Comparison of ENCODE assay signal across 8 cellular contexts in the genomic region with DNA sequence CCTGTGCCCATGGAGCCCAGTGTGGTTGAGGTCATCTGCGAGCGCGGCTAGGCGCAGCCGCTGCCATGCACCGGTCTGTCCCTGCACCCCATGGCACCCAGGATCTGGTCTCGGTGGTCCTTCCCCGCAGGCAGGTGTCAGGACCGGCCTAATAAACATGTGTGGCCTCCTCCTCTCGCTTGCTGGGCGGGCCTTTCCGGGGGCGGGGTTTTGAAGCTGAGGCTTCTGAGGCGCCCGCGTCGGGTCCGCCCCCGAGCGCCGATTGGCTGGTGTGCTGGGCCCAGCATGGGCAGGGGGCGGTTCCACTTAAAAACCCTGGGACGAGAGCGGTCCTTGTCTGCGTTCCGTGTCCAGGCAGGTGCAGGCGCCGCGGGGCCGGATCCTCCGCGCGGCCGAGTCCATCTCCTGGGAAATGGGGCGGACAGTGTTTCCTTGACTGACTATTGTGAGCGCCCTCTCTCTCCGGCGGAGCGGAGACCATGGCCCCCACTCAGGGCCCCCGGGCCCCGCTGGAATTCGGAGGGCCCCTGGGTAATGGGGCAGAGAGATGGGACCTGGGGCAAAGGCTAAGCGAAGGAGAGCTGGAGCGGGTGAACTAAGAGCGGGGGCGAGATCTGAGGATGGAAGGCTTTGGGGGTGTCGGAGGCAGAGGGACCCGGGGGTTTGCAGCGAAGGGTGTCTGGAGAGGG. TPM values are rescaled to one million over a fixed set of nuclear protein-coding genes. Genes with fewer than 3 reads are reported as not detected.
DNase-seq lines count a peak whose midpoint lies in the region; ATAC-seq and TF ChIP-seq lines count a peak whose summit lies in the region.

A gene (plus strand): TSS at position 336 of the 689 bp plus-strand sequence. CDS start 144 bp downstream, at position 480.

- TF ChIP-seq CTCF in BJ (IDR thresholded peaks at IDR 0.05; ENCODE audit: insufficient read depth, low read depth, low read length) = no peak

- DNase-seq in BJ (ENCODE audit: low read depth) = peak; percentile 49
- DNase-seq in HPDE6-E6E7 (ENCODE audit: extremely low spot score) = peak; percentile 94
- DNase-seq in NOMO-1 (lab: John Stamatoyannopoulos, UW; ENCODE audit: unreplicated experiment in 2 of 2) = peak; percentile 91 to 92
- peak; percentile 76 to 89 (median 85) for DNase-seq in activated CD8-positive, alpha-beta memory T cell treated with anti-CD3 and anti-CD28 coated beads for 48 hours (ENCODE audit: low read depth in 2 of 3, low spot score in 2 of 3)
- peak; percentile 89 to 94 (median 91) for DNase-seq in effector memory CD8-positive, alpha-beta T cell
- DNase-seq in memory B cell (ENCODE audit: low spot score in 2 of 2) = peak; percentile 85 to 92
- peak; percentile 89 for DNase-seq in stimulated activated CD8-positive, alpha-beta memory T cell treated with anti-CD3 and anti-CD28 coated beads, Interleukin-12 subunit alpha, Interleukin-12 subunit beta, amount 100 ng/mL, for 1 hour (ENCODE audit: low read depth)

- no peaks in the 10 kb centered on the region for H3K27me3 Mint-ChIP-seq in effector memory CD8-positive, alpha-beta T cell
- no peaks in the 10 kb centered on the region for H3K27me3 Mint-ChIP-seq in memory B cell

- H3K9me3 Mint-ChIP-seq in effector memory CD8-positive, alpha-beta T cell = no peaks in the 10 kb centered on the region
- H3K9me3 Mint-ChIP-seq in memory B cell = no peaks in the 10 kb centered on the region

- H3K4me1 Mint-ChIP-seq in effector memory CD8-positive, alpha-beta T cell (ENCODE audit: low read depth in 2 of 2) = peaks cover 33 to 39% of the 10 kb centered on the region in 2 donors
- H3K4me1 Mint-ChIP-seq in memory B cell = peaks cover 23% of the 10 kb centered on the region

- peak within 1 kb of the TSS; percentile 44 for H3K4me3 ChIP-seq in BJ (ENCODE audit: low read depth, low read length)

- peaks cover 10% of the 10 kb centered on the region; the same call in 1 of the 2 replicates for H3K36me3 ChIP-seq in BJ (ENCODE audit: control insufficient read depth, insufficient read depth, low read length)

- POLR2A ChIA-PET in BJ (lab: Charles Lee) = interaction anchor here (0.8 to 1.0 kb wide), 2 partner anchors 10 to 106 kb away, joined by 3 to 4 read pairs; a partner anchor contains a TSS

- CTCF ChIA-PET in BJ (lab: Yijun Ruan, JAX) = interaction anchor here (0.6 to 7.2 kb wide), 24 partner anchors 7 to 1297 kb away, joined by 3 to 152 read pairs (median 4); a partner anchor contains a TSS

- H3K27ac Mint-ChIP-seq in effector memory CD8-positive, alpha-beta T cell = peak within 1 kb of the TSS; percentile 90 to 97
- H3K27ac Mint-ChIP-seq in memory B cell = peak within 1 kb of the TSS; percentile 92

- peak; percentile 70 for ATAC-seq in GM19351 (IDR thresholded peaks at IDR 0.05; ENCODE audit: unreplicated experiment)
- peak; percentile 74 for ATAC-seq in effector memory CD8-positive, alpha-beta T cell (replicated peaks)
- peak; percentile 74 for ATAC-seq in memory B cell (ENCODE audit: low read depth)

- peaks cover 49% of the 10 kb centered on the region for H3K36me3 Mint-ChIP-seq in effector memory CD8-positive, alpha-beta T cell (ENCODE audit: insufficient read depth)
- no peaks in the 10 kb centered on the region for H3K36me3 Mint-ChIP-seq in memory B cell

- peak within 1 kb of the TSS; percentile 99 for H3K4me3 Mint-ChIP-seq in effector memory CD8-positive, alpha-beta T cell
- H3K4me3 Mint-ChIP-seq in memory B cell = peak within 1 kb of the TSS; percentile 92

- no peaks in the 10 kb centered on the region for H3K27me3 ChIP-seq in BJ (ENCODE audit: control insufficient read depth, insufficient read depth, low read length)

RNA-seq across cellular contexts. Expression of the gene that starts here (rescaled TPM):
- polyA plus RNA-seq in BJ (2011; rRNA removed) = 5.0 and 8.2 TPM in 2 replicates
- polyA minus RNA-seq in BJ (2011; rRNA and poly(A)+ RNA removed) = 2.4 and 3.6 TPM in 2 replicates

Comparison
In these comparisons a context has a peak if more than half of its experiments do, and no peak if none do; other contexts are left out.
1. Peak in every context shown above with its lines: DNase-seq, ATAC-seq and H3K4me3 ChIP-seq.